1 cellular context compared by ENCODE assay signal in the genomic region with DNA sequence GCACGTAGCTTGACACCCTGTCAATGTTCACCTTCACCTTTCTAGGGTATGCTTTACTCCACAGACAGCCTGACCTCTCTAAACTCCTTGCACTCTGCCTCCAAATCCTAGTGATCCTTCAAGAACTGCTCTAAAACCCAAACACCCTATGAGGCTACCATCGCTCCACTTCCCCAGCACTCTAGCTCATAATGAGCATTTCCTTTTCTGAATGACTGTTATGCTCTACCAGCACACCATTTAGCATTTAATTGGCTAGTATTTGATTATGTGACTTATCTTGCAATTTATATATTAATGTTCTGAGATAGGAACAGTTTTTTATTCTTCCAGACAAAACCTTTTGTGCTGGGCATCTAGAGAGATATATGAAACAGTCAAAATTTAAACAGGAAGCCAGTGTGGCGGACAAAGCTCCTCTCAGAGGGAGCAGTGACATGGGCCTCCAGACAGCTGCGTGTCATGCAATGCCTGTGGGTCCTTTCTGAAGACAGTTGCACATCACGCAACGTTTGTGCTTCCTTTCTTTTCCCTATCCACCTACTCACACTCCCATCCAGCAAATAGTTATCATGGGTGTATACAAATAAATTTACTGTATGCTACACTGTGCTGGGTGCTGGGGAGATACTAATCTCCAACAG.
A peak's percentile ranks its signal among the peaks of the same experiment; 100 is the strongest.
TF ChIP-seq lines count a peak whose summit lies in the region.

No MANE protein-coding gene starts in this region.

TF ChIP-seq in GM12878, 131 proteins besides CTCF, POLR2A, EP300 and RAD21 (continued from another document):
- TF ChIP-seq, protein P1, sequence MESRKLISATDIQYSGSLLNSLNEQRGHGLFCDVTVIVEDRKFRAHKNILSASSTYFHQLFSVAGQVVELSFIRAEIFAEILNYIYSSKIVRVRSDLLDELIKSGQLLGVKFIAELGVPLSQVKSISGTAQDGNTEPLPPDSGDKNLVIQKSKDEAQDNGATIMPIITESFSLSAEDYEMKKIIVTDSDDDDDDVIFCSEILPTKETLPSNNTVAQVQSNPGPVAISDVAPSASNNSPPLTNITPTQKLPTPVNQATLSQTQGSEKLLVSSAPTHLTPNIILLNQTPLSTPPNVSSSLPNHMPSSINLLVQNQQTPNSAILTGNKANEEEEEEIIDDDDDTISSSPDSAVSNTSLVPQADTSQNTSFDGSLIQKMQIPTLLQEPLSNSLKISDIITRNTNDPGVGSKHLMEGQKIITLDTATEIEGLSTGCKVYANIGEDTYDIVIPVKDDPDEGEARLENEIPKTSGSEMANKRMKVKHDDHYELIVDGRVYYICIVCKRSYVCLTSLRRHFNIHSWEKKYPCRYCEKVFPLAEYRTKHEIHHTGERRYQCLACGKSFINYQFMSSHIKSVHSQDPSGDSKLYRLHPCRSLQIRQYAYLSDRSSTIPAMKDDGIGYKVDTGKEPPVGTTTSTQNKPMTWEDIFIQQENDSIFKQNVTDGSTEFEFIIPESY (IDR thresholded peaks at IDR 0.05) = no peak
- peak; percentile 22; the same call in 1 of the 2 replicates for TF ChIP-seq RUNX3 (IDR thresholded peaks at IDR 0.05; ENCODE audit: low read length)
- TF ChIP-seq SREBF2 (IDR thresholded peaks at IDR 0.05; ENCODE audit: low read length) = no peak
- TF ChIP-seq YY1 (IDR thresholded peaks at IDR 0.05; ENCODE audit: low read depth, low read length) = peak; percentile 40; the same call in 1 of the 2 replicates
- peak; percentile 34 for TF ChIP-seq SP1 (IDR thresholded peaks at IDR 0.05; ENCODE audit: low read depth, low read length)
TF ChIP-seq in GM12878: peak in this region for 8.
